ENCODE assay signal across 19 cellular contexts in the genomic region with DNA sequence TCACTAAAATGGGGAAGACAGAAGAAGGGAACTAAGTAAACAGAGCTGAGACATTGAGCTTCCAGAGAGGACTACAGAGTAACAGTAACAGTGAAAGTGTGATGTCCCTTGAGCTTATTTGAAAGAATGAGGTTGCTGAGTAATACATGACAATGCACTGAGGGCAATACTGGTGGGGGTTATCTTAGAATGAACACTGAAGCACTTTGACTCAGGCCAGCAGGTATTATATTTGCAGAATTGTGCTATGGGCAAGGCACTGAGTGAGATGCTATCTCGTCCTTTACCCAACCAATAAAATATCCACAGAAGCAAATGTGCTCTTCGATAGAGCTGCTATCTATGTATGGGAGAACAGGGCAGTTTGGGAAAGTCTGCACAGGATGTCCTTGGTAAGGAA.
"Had no signal": no experiment of that assay in that cellular context is flagged by ENCODE, and none has a peak within 500 bp of the region (broad histone marks: within the 10 kb centered on the region; RNA-seq: fewer than 3 reads in every experiment).

No MANE protein-coding gene starts in this region.

- H3K4me1 ChIP-seq: foreskin keratinocyte, parathyroid adenoma, spleen, vagina had no signal

- H3K36me3 ChIP-seq: vagina had no signal

- H3K4me3 Mint-ChIP-seq: activated naive CD8-positive, alpha-beta T cell; dendritic cell treated with granulocyte-macrophage colony-stimulating factor and Interleukin-4, amounts not matched to agents 40 ng/mL and 50 ng/mL, for 4 days; nephron had no signal

- H3K4me3 ChIP-seq: hepatocyte, lower lobe of right lung, spleen, thyroid gland, vagina had no signal

- H3K9me3 Mint-ChIP-seq: dendritic cell treated with granulocyte-macrophage colony-stimulating factor and Interleukin-4, amounts not matched to agents 40 ng/mL and 50 ng/mL, for 4 days; nephron had no signal

- H3K4me2 ChIP-seq: hepatocyte had no signal

- H3K9ac ChIP-seq: parathyroid adenoma had no signal

- H3K27ac Mint-ChIP-seq: activated naive CD8-positive, alpha-beta T cell; dendritic cell treated with granulocyte-macrophage colony-stimulating factor and Interleukin-4, amounts not matched to agents 40 ng/mL and 50 ng/mL, for 4 days; nephron had no signal

- DNase-seq: activated CD4-positive, alpha-beta T cell treated with anti-CD3 and anti-CD28 coated beads, Interleukin-2, amount 50 U/mL, for 4 hours; activated CD4-positive, CD25-positive, alpha-beta regulatory T cell treated with anti-CD3 and anti-CD28 coated beads, Interleukin-2, amount 50 U/mL, for 72 hours; amniotic stem cell; effector memory CD4-positive, alpha-beta T cell; foreskin keratinocyte; islet precursor cell; lower lobe of right lung; spleen; stimulated activated CD4-positive, alpha-beta T cell treated with anti-CD3 and anti-CD28 coated beads, Interleukin-4, amount 100 ng/mL, for 4 hours; stimulated activated naive CD4-positive, alpha-beta T cell; T1000; thyroid gland had no signal

- H3K27me3 Mint-ChIP-seq: activated naive CD8-positive, alpha-beta T cell; dendritic cell treated with granulocyte-macrophage colony-stimulating factor and Interleukin-4, amounts not matched to agents 40 ng/mL and 50 ng/mL, for 4 days had no signal

- H3K27ac ChIP-seq: foreskin keratinocyte, hepatocyte, lower lobe of right lung, parathyroid adenoma, spleen, thyroid gland, vagina had no signal

- H3K79me2 ChIP-seq: parathyroid adenoma had no signal

- H3K27me3 ChIP-seq: foreskin keratinocyte, hepatocyte, spleen, thyroid gland, vagina had no signal

- H3K9me3 ChIP-seq: lower lobe of right lung, spleen, thyroid gland, vagina had no signal

- H2AFZ ChIP-seq: hepatocyte, parathyroid adenoma had no signal

- ATAC-seq: foreskin keratinocyte, lower lobe of right lung, sciatic nerve had no signal
